Comparison of ENCODE assay signal across 8 cellular contexts in genomic region chr2:10909050-10909995, GRCh38. TPM values are rescaled to one million over a fixed set of nuclear protein-coding genes. Genes with fewer than 3 reads are reported as not detected.
DNase-seq lines count a peak whose midpoint lies in the region; ATAC-seq and TF ChIP-seq lines count a peak whose summit lies in the region.

No MANE protein-coding gene starts in this region.

- H2AFZ ChIP-seq in GM23248, result no peak overlapping the region

- 65 to 67% methylated on average over 15 of the region's 15 CpGs for WGBS in thyroid gland, 2 donors
- 63 to 65% methylated on average over 15 of the region's 15 CpGs for WGBS in GM23248 (ENCODE audit: low coverage in 1 of 2, low lambda C conversion rate in 2 of 2, missing lambda C conversion rate in 2 of 2), 2 experiments

- DNase-seq in COR-L47 (lab: John Stamatoyannopoulos, UW) (peak; percentile 42), H7 (peak; percentile 92), islet precursor cell (peak; percentile 63), gastrocnemius medialis (no peak), thyroid gland (no peak), GM23248 (no peak)

- intact Hi-C loops in gastrocnemius medialis (cut with DNase I; ENCODE audit: low total_unique reads), result no loop called here
- intact Hi-C loops in thyroid gland (cut with DNase I), result no loop called here

- no peak overlapping the region for H3K4me3 ChIP-seq in H7 (ENCODE audit: insufficient read depth, low read depth, low read length)
- H3K4me3 ChIP-seq in gastrocnemius medialis, result no peak overlapping the region
- no peak overlapping the region for H3K4me3 ChIP-seq in thyroid gland (replicated peaks in 1 of 3)
- H3K4me3 ChIP-seq in GM23248, result no peak overlapping the region

- in situ Hi-C loops in gastrocnemius medialis (cut with MboI; ENCODE audit: low sequenced_read_pairs in 4 of 4), result no loop called here
- in situ Hi-C loops in GM23248 (cut with MboI), result no loop called here

- H3K9me3 ChIP-seq in gastrocnemius medialis (no peaks in the 10 kb centered on the region), thyroid gland (no peaks in the 10 kb centered on the region), GM23248 (ENCODE audit: low read depth) (no peaks in the 10 kb centered on the region)

- no peak overlapping the region for H3K4me2 ChIP-seq in GM23248 (ENCODE audit: unreplicated experiment)

- TF ChIP-seq CTCF in gastrocnemius medialis (IDR thresholded peaks at IDR 0.05 in 4 of 5, conservative IDR thresholded peaks at IDR 0.05 in 1 of 5) (no peak), thyroid gland (IDR thresholded peaks at IDR 0.05) (peak in 2 of 6 experiments; percentile 17 to 23)

- H3K9ac ChIP-seq in GM23248, result no peak overlapping the region

- H3K27ac ChIP-seq in gastrocnemius medialis (no peak overlapping the region), thyroid gland (no peak overlapping the region), GM23248 (no peak overlapping the region)

- H3F3A ChIP-seq in GM23248 (ENCODE audit: insufficient read depth), result no peaks in the 10 kb centered on the region

- TF ChIP-seq POLR2A in gastrocnemius medialis (IDR thresholded peaks at IDR 0.05), result no peak
- TF ChIP-seq POLR2A in thyroid gland (IDR thresholded peaks at IDR 0.05), result no peak

- no peaks in the 10 kb centered on the region for H3K9me2 ChIP-seq in GM23248 (ENCODE audit: insufficient read depth)

- H3K36me3 ChIP-seq in H7 (replicated peaks; ENCODE audit: control insufficient read depth, insufficient read depth, low read length), result no peaks in the 10 kb centered on the region
- H3K36me3 ChIP-seq in gastrocnemius medialis, result no peaks in the 10 kb centered on the region
- no peaks in the 10 kb centered on the region for H3K36me3 ChIP-seq in thyroid gland
- H3K36me3 ChIP-seq in GM23248 (ENCODE audit: low read depth), result no peaks in the 10 kb centered on the region

- no peaks in the 10 kb centered on the region for H3K79me2 ChIP-seq in GM23248 (ENCODE audit: insufficient read depth)

- ATAC-seq in SK-N-SH treated with all-trans-retinoic acid at 6 μM for 48 hours (peak; percentile 48), gastrocnemius medialis (no peak), HG03521 (IDR thresholded peaks at IDR 0.05; ENCODE audit: unreplicated experiment) (no peak)

- peaks cover 29% of the 10 kb centered on the region for H3K27me3 ChIP-seq in H7 (ENCODE audit: control insufficient read depth, insufficient read depth, low read length)
- H3K27me3 ChIP-seq in gastrocnemius medialis, result peaks cover 24 to 29% (median 25%) of the 10 kb centered on the region in 3 donors
- no peaks in the 10 kb centered on the region for H3K27me3 ChIP-seq in thyroid gland
- H3K27me3 ChIP-seq in GM23248 (replicated peaks; ENCODE audit: insufficient read depth), result peaks cover 5% of the 10 kb centered on the region

- H4K20me1 ChIP-seq in GM23248 (ENCODE audit: insufficient read depth), result no peaks in the 10 kb centered on the region

- H3K4me1 ChIP-seq in gastrocnemius medialis (no peaks in the 10 kb centered on the region), thyroid gland (peaks cover 3 to 6% of the 10 kb centered on the region in 2 donors), GM23248 (ENCODE audit: insufficient read depth) (no peaks in the 10 kb centered on the region)

TF ChIP-seq in SK-N-SH treated with all-trans-retinoic acid at 6 μM for 48 hours, 23 proteins besides CTCF, POLR2A, EP300 and RAD21:
- TF ChIP-seq TCF4 (CRISPR knock-in tag; IDR thresholded peaks at IDR 0.05; ENCODE audit: borderline replicate concordance) (peak; percentile 20; the same call in 1 of the 2 replicates), CSDC2 (CRISPR knock-in tag; IDR thresholded peaks at IDR 0.05) (no peak)

RNA-seq across cellular contexts. Expression of gene KCNF1, which starts 2.4 kb away (rescaled TPM):
- 3.0 and 5.4 TPM in 2 replicates for total RNA-seq in H7 (2014; rRNA removed; shearing (Covaris generic))
- total RNA-seq in gastrocnemius medialis, result not detected
- not detected for total RNA-seq in thyroid gland
- 0.97 TPM in 1 of 2 replicates, not detected in the other for total RNA-seq in GM23248 (2014; rRNA removed; shearing (Covaris generic))
- polyA plus RNA-seq in GM23248 (2016; fragmentation: Nextera tagmentation; extraction: Ambion mirVana), result 0.10 TPM in 2 replicates

Comparison
In these comparisons a context has a peak if more than half of its experiments do, and no peak if none do; other contexts are left out.
1. DNase-seq: peak in COR-L47 (single experiment), H7 (single experiment) and islet precursor cell (single experiment); none in gastrocnemius medialis (0 of 2), thyroid gland (0 of 2) and GM23248 (single experiment).